ENCODE assay signal across 12 cellular contexts in genomic region chr14:51554953-51555352, GRCh38.
A peak's percentile ranks its signal among the peaks of the same experiment; 100 is the strongest.
DNase-seq lines count a peak whose midpoint lies in the region; ATAC-seq, FAIRE-seq and TF ChIP-seq lines count a peak whose summit lies in the region.
"Had no signal": no experiment of that assay in that cellular context is flagged by ENCODE, and none has a peak within 500 bp of the region (broad histone marks: within the 10 kb centered on the region; RNA-seq: fewer than 3 reads in every experiment).

No MANE protein-coding gene starts in this region.

- FAIRE-seq in endothelial cell of umbilical vein (lab: Jason Lieb, UNC) = peak; percentile 40

- no peaks in the 10 kb centered on the region for H3K9me1 ChIP-seq in endothelial cell of umbilical vein (replicated peaks; ENCODE audit: control insufficient read depth, extremely low read depth, insufficient read depth, low read length)

- H3K4me3 ChIP-seq in OCI-LY1 (ENCODE audit: low read depth, low read length, poor library complexity, severe bottlenecking) = no peak overlapping the region
- no peak overlapping the region for H3K4me3 ChIP-seq in endothelial cell of umbilical vein (replicated peaks in 1 of 3; ENCODE audit: insufficient read depth in 1 of 3, low read depth in 1 of 3, low read length in 3 of 3)
- H3K4me3 ChIP-seq in retinal pigment epithelial cell (ENCODE audit: low read length) = no peak overlapping the region

- H3K27me3 ChIP-seq in OCI-LY1 (ENCODE audit: insufficient read depth, low read length) = no peaks in the 10 kb centered on the region
- no peaks in the 10 kb centered on the region for H3K27me3 ChIP-seq in endothelial cell of umbilical vein (ENCODE audit: control insufficient read depth in 2 of 2, insufficient read depth in 2 of 2, low read length in 2 of 2)

- no peak overlapping the region for H2AFZ ChIP-seq in OCI-LY1 (ENCODE audit: low read length)
- H2AFZ ChIP-seq in endothelial cell of umbilical vein (ENCODE audit: low read depth, low read length) = peak overlapping the region; percentile 26

- H3F3A ChIP-seq in OCI-LY1 (ENCODE audit: insufficient read depth, low read length) = no peaks in the 10 kb centered on the region

- no peak for TF ChIP-seq POLR2A in endothelial cell of umbilical vein (IDR thresholded peaks at IDR 0.05; ENCODE audit: low read depth, low read length)

- dilution Hi-C loops in endothelial cell of umbilical vein (cut with MboI; ENCODE audit: extremely low pct_ligation_motif_present, low sequenced_read_pairs) = no loop called here

- no peaks in the 10 kb centered on the region for H3K79me2 ChIP-seq in OCI-LY1 (ENCODE audit: insufficient read depth, low read length)
- no peaks in the 10 kb centered on the region for H3K79me2 ChIP-seq in endothelial cell of umbilical vein (ENCODE audit: control insufficient read depth, insufficient read depth, low read length)

- POLR2A ChIA-PET in endothelial cell of umbilical vein (lab: Charles Lee) = no interaction called here

- no peak overlapping the region for H3K9ac ChIP-seq in OCI-LY1 (ENCODE audit: low read length)
- H3K9ac ChIP-seq in endothelial cell of umbilical vein (replicated peaks; ENCODE audit: extremely low read depth, insufficient read depth, low read length) = no peak overlapping the region

- H3K4me1 ChIP-seq in OCI-LY1 (ENCODE audit: insufficient read depth, low read length, severe bottlenecking) = no peaks in the 10 kb centered on the region
- H3K4me1 ChIP-seq in endothelial cell of umbilical vein (ENCODE audit: control insufficient read depth, extremely low read depth, insufficient read depth, low read length) = peaks cover 20% of the 10 kb centered on the region

- peak; percentile 3 for DNase-seq in DMS53 (lab: John Stamatoyannopoulos, UW)
- DNase-seq in DMS53 treated with DMSO at 0.1 percent for 48 hours (lab: John Stamatoyannopoulos, UW; ENCODE audit: unreplicated experiment) = no peak
- no peak for DNase-seq in endothelial cell of umbilical vein (ENCODE audit: low read depth, low spot score)
- no peak for DNase-seq in retinal pigment epithelial cell (ENCODE audit: low read depth)
- DNase-seq: activated CD4-positive, alpha-beta T cell treated with anti-CD3 and anti-CD28 coated beads, Interleukin-2, amount 50 U/mL, for 48 hours; NCI-H1048; stimulated activated CD4-positive, alpha-beta T cell treated with anti-CD3 and anti-CD28 coated beads, Interleukin-12 subunit alpha, Interleukin-12 subunit beta, amount 100 ng/mL, for 4 hours; stimulated activated naive CD4-positive, alpha-beta T cell had no signal

- no peak for ATAC-seq in GM18498 (IDR thresholded peaks at IDR 0.05; ENCODE audit: unreplicated experiment)
- ATAC-seq in GM19351 (IDR thresholded peaks at IDR 0.05; ENCODE audit: unreplicated experiment) = no peak
- ATAC-seq in HG03196 (IDR thresholded peaks at IDR 0.05; ENCODE audit: unreplicated experiment) = no peak

- no peak overlapping the region for H3K4me2 ChIP-seq in OCI-LY1 (ENCODE audit: low read length)
- peak overlapping the region; percentile 34 for H3K4me2 ChIP-seq in endothelial cell of umbilical vein (ENCODE audit: insufficient read depth, low read length)

- H3K27ac ChIP-seq in OCI-LY1 (ENCODE audit: low read depth, low read length, poor library complexity, severe bottlenecking) (no peak overlapping the region), endothelial cell of umbilical vein (ENCODE audit: insufficient read depth, low read depth, low read length) (peak overlapping the region; percentile 59)

- no peaks in the 10 kb centered on the region for H4K20me1 ChIP-seq in OCI-LY1 (ENCODE audit: insufficient read depth, low read length)
- H4K20me1 ChIP-seq in endothelial cell of umbilical vein (replicated peaks; ENCODE audit: control insufficient read depth, extremely low read depth, insufficient read depth, low read length) = no peaks in the 10 kb centered on the region

- TF ChIP-seq CTCF in OCI-LY1 (IDR thresholded peaks at IDR 0.05; ENCODE audit: low read length) = peak; percentile 25; the same call in 1 of the 2 replicates
- no peak for TF ChIP-seq CTCF in endothelial cell of umbilical vein (IDR thresholded peaks at IDR 0.05; ENCODE audit: extremely low read depth in 1 of 2, insufficient read depth in 1 of 2, low read depth in 1 of 2, low read length in 2 of 2)
- peak; percentile 16 for TF ChIP-seq CTCF in retinal pigment epithelial cell (conservative IDR thresholded peaks at IDR 0.05; ENCODE audit: low read depth, low read length)

- no peaks in the 10 kb centered on the region for H3K36me3 ChIP-seq in OCI-LY1 (ENCODE audit: insufficient read depth, low read length)
- no peaks in the 10 kb centered on the region for H3K36me3 ChIP-seq in endothelial cell of umbilical vein (ENCODE audit: control insufficient read depth in 2 of 2, extremely low read depth in 1 of 2, insufficient read depth in 2 of 2, low read length in 2 of 2)

- H3K9me3 ChIP-seq in OCI-LY1 (ENCODE audit: low read length) (no peaks in the 10 kb centered on the region), endothelial cell of umbilical vein (replicated peaks; ENCODE audit: control insufficient read depth, insufficient read depth, low read length) (no peaks in the 10 kb centered on the region)

- no peaks in the 10 kb centered on the region for H3K9me2 ChIP-seq in OCI-LY1 (ENCODE audit: low read depth, low read length)

- CTCF ChIA-PET in endothelial cell of umbilical vein (lab: Charles Lee) = interaction anchor here (1.2 to 1.5 kb wide), 2 partner anchors 10 to 97 kb away, joined by 3 to 10 read pairs; partner anchors contain the start of gene FRMD6

- TSS peak; percentile 86 for BruUV-seq in endothelial cell of umbilical vein (replicated peaks; lab: Mats Ljungman, UMichigan)

- intact Hi-C loops in endothelial cell of umbilical vein (cut with micrococcal nuclease) = no loop called here

TF ChIP-seq in endothelial cell of umbilical vein, 7 proteins besides CTCF, POLR2A, EP300 and RAD21:
- TF ChIP-seq JUN (IDR thresholded peaks at IDR 0.05; ENCODE audit: borderline replicate concordance, insufficient read depth, insufficient read length, low read depth) (no peak), POLR2AphosphoS5 (IDR thresholded peaks at IDR 0.05; ENCODE audit: insufficient read depth, low read depth, low read length) (no peak), MAX (IDR thresholded peaks at IDR 0.05; ENCODE audit: insufficient read depth, insufficient read length) (no peak), EZH2 (IDR thresholded peaks at IDR 0.05; ENCODE audit: borderline replicate concordance, low read depth, low read length, severe bottlenecking) (no peak), GATA2 (IDR thresholded peaks at IDR 0.05; ENCODE audit: insufficient read depth, insufficient read length, low read depth, low read length) (no peak), FOS (IDR thresholded peaks at IDR 0.05; ENCODE audit: borderline replicate concordance, insufficient read depth, low read length) (no peak), MYC (IDR thresholded peaks at IDR 0.05; ENCODE audit: low read depth, low read length) (no peak)

Comparison
In these comparisons a context has a peak if more than half of its experiments do, and no peak if none do; other contexts are left out.
1. CTCF ChIP-seq: peak in OCI-LY1 (single experiment) and retinal pigment epithelial cell (single experiment); none in endothelial cell of umbilical vein (0 of 2).